ENCODE assay signal across 1 cellular context in the genomic region with DNA sequence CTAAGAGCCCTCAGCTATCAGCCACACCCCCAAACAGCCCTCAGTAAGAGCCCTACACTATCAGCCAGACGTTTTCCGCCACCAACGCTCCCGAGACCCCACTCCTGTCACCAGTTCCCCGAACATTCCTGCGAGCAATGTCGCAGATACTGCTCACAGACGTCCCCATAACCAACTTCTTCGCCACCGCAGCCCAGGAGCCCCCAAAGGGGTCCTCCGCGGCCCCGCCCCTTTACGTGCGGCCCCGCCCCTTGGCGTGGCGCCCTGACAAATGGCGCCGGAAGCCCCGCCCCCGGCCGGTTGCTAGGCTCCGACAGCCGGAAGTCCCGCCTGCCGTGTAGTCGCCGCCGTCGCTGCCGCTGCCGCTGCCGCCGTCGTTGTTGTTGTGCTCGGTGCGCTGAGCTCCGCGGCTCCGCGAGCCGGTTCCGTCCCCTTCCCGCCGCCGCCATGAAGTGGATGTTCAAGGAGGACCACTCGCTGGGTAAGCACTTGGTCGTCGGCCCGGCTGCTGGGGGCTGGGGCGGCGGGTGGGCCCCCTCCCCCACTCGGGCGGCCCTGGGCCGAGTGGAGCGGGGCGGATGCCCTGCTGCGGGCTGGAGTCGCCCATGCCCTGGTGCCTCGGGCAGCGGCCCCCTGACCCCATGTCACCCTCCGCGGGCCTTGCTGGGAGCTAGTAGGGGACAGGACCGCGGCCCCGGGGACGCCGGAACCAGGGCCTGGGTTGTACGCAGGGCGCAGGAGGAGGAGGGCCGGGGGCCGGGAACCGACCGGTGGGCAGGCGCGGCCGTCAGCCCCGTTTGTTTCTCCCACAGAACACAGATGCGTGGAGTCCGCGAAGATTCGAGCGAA.
TF ChIP-seq lines count a peak whose summit lies in the region.

Gene GABARAPL2, plus strand, starts transcription at position 340 of the 849 bp plus-strand sequence. Its CDS starts 108 bp downstream, at position 448.

TF ChIP-seq in IMR-90, 13 proteins besides CTCF, POLR2A, EP300 and RAD21:
- TF ChIP-seq MAZ (IDR thresholded peaks at IDR 0.05; ENCODE audit: borderline replicate concordance, low read depth, low read length) (peak; percentile 59; the same call in 1 of the 2 replicates), ELK1 (IDR thresholded peaks at IDR 0.05; ENCODE audit: borderline replicate concordance, low read depth, low read length) (no peak)
